1 cellular context compared by ENCODE assay signal in genomic region chr17:8123695-8124349, GRCh38.
TF ChIP-seq lines count a peak whose summit lies in the region.

TSS of gene HES7 (minus strand) at chr17:8124106. CDS start at chr17:8124084, 22 bp downstream.

TF ChIP-seq in HEK293, 187 proteins besides CTCF, POLR2A, EP300 and RAD21 (continued from another document and continues in another):
- TF ChIP-seq MZF1 (tag by site-specific recombination; IDR thresholded peaks at IDR 0.05; ENCODE audit: borderline replicate concordance) = no peak
- TF ChIP-seq GLI4 (tag by site-specific recombination; IDR thresholded peaks at IDR 0.05) = no peak
- no peak for TF ChIP-seq OVOL3 (tag by site-specific recombination; IDR thresholded peaks at IDR 0.05)
- no peak for TF ChIP-seq HOXD13 (CRISPR knock-in tag; IDR thresholded peaks at IDR 0.05; ENCODE audit: borderline replicate concordance)
- TF ChIP-seq IKZF3 (tag by site-specific recombination; IDR thresholded peaks at IDR 0.05) = peak; percentile 59
- TF ChIP-seq, protein P1, sequence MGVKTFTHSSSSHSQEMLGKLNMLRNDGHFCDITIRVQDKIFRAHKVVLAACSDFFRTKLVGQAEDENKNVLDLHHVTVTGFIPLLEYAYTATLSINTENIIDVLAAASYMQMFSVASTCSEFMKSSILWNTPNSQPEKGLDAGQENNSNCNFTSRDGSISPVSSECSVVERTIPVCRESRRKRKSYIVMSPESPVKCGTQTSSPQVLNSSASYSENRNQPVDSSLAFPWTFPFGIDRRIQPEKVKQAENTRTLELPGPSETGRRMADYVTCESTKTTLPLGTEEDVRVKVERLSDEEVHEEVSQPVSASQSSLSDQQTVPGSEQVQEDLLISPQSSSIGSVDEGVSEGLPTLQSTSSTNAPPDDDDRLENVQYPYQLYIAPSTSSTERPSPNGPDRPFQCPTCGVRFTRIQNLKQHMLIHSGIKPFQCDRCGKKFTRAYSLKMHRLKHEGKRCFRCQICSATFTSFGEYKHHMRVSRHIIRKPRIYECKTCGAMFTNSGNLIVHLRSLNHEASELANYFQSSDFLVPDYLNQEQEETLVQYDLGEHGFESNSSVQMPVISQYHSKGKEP (tag by site-specific recombination; IDR thresholded peaks at IDR 0.05) = no peak
- TF ChIP-seq, protein P2, sequence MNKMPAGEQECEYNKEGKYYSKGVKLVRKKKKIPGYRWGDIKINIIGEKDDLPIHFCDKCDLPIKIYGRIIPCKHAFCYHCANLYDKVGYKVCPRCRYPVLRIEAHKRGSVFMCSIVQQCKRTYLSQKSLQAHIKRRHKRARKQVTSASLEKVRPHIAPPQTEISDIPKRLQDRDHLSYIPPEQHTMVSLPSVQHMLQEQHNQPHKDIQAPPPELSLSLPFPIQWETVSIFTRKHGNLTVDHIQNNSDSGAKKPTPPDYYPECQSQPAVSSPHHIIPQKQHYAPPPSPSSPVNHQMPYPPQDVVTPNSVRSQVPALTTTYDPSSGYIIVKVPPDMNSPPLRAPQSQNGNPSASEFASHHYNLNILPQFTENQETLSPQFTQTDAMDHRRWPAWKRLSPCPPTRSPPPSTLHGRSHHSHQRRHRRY (tag by site-specific recombination; IDR thresholded peaks at IDR 0.05) = no peak
- TF ChIP-seq ZNF610 (tag by site-specific recombination; IDR thresholded peaks at IDR 0.05; ENCODE audit: borderline replicate concordance) = no peak
- TF ChIP-seq ZNF23 (tag by site-specific recombination; IDR thresholded peaks at IDR 0.05; ENCODE audit: borderline replicate concordance) = no peak
- no peak for TF ChIP-seq ZBTB10 (tag by site-specific recombination; IDR thresholded peaks at IDR 0.05)
- no peak for TF ChIP-seq KLF16 (tag by site-specific recombination; IDR thresholded peaks at IDR 0.05)
- no peak for TF ChIP-seq ZFP41 (tag by site-specific recombination; IDR thresholded peaks at IDR 0.05; ENCODE audit: borderline replicate concordance)
- TF ChIP-seq ZNF112 (tag by site-specific recombination; IDR thresholded peaks at IDR 0.05) = no peak
- TF ChIP-seq YY2 (tag by site-specific recombination; IDR thresholded peaks at IDR 0.05) = no peak
- no peak for TF ChIP-seq ZNF707 (tag by site-specific recombination; IDR thresholded peaks at IDR 0.05)
- TF ChIP-seq ZNF202 (tag by site-specific recombination; IDR thresholded peaks at IDR 0.05; ENCODE audit: borderline replicate concordance) = no peak
- no peak for TF ChIP-seq ZNF362 (tag by site-specific recombination; IDR thresholded peaks at IDR 0.05)
- no peak for TF ChIP-seq ZNF157 (tag by site-specific recombination; IDR thresholded peaks at IDR 0.05)
- no peak for TF ChIP-seq HOXC10 (CRISPR knock-in tag; IDR thresholded peaks at IDR 0.05)
- TF ChIP-seq EGR2 (tag by site-specific recombination; IDR thresholded peaks at IDR 0.05; ENCODE audit: low read depth) = no peak
- peak; percentile 91 for TF ChIP-seq ZBTB17 (tag by site-specific recombination; IDR thresholded peaks at IDR 0.05)
- no peak for TF ChIP-seq REPIN1 (tag by site-specific recombination; IDR thresholded peaks at IDR 0.05; ENCODE audit: low read depth)
- TF ChIP-seq GFI1B (tag by site-specific recombination; IDR thresholded peaks at IDR 0.05) = no peak
- TF ChIP-seq, protein P3, sequence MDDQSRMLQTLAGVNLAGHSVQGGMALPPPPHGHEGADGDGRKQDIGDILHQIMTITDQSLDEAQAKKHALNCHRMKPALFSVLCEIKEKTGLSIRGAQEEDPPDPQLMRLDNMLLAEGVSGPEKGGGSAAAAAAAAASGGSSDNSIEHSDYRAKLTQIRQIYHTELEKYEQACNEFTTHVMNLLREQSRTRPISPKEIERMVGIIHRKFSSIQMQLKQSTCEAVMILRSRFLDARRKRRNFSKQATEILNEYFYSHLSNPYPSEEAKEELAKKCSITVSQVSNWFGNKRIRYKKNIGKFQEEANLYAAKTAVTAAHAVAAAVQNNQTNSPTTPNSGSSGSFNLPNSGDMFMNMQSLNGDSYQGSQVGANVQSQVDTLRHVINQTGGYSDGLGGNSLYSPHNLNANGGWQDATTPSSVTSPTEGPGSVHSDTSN (CRISPR knock-in tag; IDR thresholded peaks at IDR 0.05) = no peak
- no peak for TF ChIP-seq ZNF585B (tag by site-specific recombination; IDR thresholded peaks at IDR 0.05)
- no peak for TF ChIP-seq ZNF677 (tag by site-specific recombination; IDR thresholded peaks at IDR 0.05)
- no peak for TF ChIP-seq ZNF791 (tag by site-specific recombination; IDR thresholded peaks at IDR 0.05)
- TF ChIP-seq SP3 (tag by site-specific recombination; IDR thresholded peaks at IDR 0.05) = peak; percentile 92
- TF ChIP-seq, protein P4, sequence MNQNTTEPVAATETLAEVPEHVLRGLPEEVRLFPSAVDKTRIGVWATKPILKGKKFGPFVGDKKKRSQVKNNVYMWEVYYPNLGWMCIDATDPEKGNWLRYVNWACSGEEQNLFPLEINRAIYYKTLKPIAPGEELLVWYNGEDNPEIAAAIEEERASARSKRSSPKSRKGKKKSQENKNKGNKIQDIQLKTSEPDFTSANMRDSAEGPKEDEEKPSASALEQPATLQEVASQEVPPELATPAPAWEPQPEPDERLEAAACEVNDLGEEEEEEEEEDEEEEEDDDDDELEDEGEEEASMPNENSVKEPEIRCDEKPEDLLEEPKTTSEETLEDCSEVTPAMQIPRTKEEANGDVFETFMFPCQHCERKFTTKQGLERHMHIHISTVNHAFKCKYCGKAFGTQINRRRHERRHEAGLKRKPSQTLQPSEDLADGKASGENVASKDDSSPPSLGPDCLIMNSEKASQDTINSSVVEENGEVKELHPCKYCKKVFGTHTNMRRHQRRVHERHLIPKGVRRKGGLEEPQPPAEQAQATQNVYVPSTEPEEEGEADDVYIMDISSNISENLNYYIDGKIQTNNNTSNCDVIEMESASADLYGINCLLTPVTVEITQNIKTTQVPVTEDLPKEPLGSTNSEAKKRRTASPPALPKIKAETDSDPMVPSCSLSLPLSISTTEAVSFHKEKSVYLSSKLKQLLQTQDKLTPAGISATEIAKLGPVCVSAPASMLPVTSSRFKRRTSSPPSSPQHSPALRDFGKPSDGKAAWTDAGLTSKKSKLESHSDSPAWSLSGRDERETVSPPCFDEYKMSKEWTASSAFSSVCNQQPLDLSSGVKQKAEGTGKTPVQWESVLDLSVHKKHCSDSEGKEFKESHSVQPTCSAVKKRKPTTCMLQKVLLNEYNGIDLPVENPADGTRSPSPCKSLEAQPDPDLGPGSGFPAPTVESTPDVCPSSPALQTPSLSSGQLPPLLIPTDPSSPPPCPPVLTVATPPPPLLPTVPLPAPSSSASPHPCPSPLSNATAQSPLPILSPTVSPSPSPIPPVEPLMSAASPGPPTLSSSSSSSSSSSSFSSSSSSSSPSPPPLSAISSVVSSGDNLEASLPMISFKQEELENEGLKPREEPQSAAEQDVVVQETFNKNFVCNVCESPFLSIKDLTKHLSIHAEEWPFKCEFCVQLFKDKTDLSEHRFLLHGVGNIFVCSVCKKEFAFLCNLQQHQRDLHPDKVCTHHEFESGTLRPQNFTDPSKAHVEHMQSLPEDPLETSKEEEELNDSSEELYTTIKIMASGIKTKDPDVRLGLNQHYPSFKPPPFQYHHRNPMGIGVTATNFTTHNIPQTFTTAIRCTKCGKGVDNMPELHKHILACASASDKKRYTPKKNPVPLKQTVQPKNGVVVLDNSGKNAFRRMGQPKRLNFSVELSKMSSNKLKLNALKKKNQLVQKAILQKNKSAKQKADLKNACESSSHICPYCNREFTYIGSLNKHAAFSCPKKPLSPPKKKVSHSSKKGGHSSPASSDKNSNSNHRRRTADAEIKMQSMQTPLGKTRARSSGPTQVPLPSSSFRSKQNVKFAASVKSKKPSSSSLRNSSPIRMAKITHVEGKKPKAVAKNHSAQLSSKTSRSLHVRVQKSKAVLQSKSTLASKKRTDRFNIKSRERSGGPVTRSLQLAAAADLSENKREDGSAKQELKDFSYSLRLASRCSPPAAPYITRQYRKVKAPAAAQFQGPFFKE (tag by site-specific recombination; IDR thresholded peaks at IDR 0.05; ENCODE audit: borderline replicate concordance) = no peak
- 0 out of 2 replicates have a peak, but pooled peaks have one; percentile 11 for TF ChIP-seq ZNF777 (tag by site-specific recombination; IDR thresholded peaks at IDR 0.05; ENCODE audit: borderline replicate concordance)
- TF ChIP-seq ZNF660 (tag by site-specific recombination; IDR thresholded peaks at IDR 0.05) = no peak
- TF ChIP-seq ZNF658 (tag by site-specific recombination; IDR thresholded peaks at IDR 0.05) = no peak
- no peak for TF ChIP-seq PRDM6 (tag by site-specific recombination; IDR thresholded peaks at IDR 0.05)
- no peak for TF ChIP-seq ZNF433 (tag by site-specific recombination; IDR thresholded peaks at IDR 0.05; ENCODE audit: low read depth)
- TF ChIP-seq ZNF302 (tag by site-specific recombination; IDR thresholded peaks at IDR 0.05; ENCODE audit: low read depth) = no peak
- TF ChIP-seq ZNF623 (tag by site-specific recombination; IDR thresholded peaks at IDR 0.05) = no peak
- TF ChIP-seq ZSCAN16 (tag by site-specific recombination; IDR thresholded peaks at IDR 0.05) = no peak
- TF ChIP-seq ZNF133 (tag by site-specific recombination; IDR thresholded peaks at IDR 0.05) = no peak
- TF ChIP-seq, protein P5, sequence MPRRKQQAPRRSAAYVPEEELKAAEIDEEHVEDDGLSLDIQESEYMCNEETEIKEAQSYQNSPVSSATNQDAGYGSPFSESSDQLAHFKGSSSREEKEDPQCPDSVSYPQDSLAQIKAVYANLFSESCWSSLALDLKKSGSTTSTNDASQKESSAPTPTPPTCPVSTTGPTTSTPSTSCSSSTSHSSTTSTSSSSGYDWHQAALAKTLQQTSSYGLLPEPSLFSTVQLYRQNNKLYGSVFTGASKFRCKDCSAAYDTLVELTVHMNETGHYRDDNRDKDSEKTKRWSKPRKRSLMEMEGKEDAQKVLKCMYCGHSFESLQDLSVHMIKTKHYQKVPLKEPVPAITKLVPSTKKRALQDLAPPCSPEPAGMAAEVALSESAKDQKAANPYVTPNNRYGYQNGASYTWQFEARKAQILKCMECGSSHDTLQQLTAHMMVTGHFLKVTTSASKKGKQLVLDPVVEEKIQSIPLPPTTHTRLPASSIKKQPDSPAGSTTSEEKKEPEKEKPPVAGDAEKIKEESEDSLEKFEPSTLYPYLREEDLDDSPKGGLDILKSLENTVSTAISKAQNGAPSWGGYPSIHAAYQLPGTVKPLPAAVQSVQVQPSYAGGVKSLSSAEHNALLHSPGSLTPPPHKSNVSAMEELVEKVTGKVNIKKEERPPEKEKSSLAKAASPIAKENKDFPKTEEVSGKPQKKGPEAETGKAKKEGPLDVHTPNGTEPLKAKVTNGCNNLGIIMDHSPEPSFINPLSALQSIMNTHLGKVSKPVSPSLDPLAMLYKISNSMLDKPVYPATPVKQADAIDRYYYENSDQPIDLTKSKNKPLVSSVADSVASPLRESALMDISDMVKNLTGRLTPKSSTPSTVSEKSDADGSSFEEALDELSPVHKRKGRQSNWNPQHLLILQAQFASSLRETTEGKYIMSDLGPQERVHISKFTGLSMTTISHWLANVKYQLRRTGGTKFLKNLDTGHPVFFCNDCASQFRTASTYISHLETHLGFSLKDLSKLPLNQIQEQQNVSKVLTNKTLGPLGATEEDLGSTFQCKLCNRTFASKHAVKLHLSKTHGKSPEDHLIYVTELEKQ (tag by site-specific recombination; IDR thresholded peaks at IDR 0.05; ENCODE audit: borderline replicate concordance) = no peak
- TF ChIP-seq, protein P6, sequence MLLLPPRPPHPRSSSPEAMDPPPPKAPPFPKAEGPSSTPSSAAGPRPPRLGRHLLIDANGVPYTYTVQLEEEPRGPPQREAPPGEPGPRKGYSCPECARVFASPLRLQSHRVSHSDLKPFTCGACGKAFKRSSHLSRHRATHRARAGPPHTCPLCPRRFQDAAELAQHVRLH (tag by site-specific recombination; IDR thresholded peaks at IDR 0.05) = 0 out of 2 replicates have a peak, but pooled peaks have one; percentile 7
- TF ChIP-seq ZEB2 (tag by site-specific recombination; IDR thresholded peaks at IDR 0.05) = peak; percentile 25; the same call in 1 of the 2 replicates
- no peak for TF ChIP-seq ZNF629 (tag by site-specific recombination; IDR thresholded peaks at IDR 0.05)
- no peak for TF ChIP-seq ZNF140 (tag by site-specific recombination; IDR thresholded peaks at IDR 0.05)
- TF ChIP-seq ZNF664 (tag by site-specific recombination; IDR thresholded peaks at IDR 0.05) = no peak
- TF ChIP-seq SETDB1 (IDR thresholded peaks at IDR 0.05; ENCODE audit: insufficient read length, low read length) = no peak
- no peak for TF ChIP-seq ZNF701 (tag by site-specific recombination; IDR thresholded peaks at IDR 0.05)
- TF ChIP-seq ZNF223 (tag by site-specific recombination; IDR thresholded peaks at IDR 0.05) = no peak
